In genomic region chr7:157220916-157221569, GRCh38 we compare ENCODE assay signal across 25 cellular contexts.
"Had no signal": no experiment of that assay in that cellular context is flagged by ENCODE, and none has a peak within 500 bp of the region (broad histone marks: within the 10 kb centered on the region; RNA-seq: fewer than 3 reads in every experiment).

No MANE protein-coding gene starts in this region.

- ATAC-seq: activated CD8-positive, alpha-beta memory T cell treated with anti-CD3 and anti-CD28 coated beads, Interleukin-2, amount 10 ng/mL, durations not matched to agents 7 days and 5 days; activated T-cell treated with anti-CD3 and anti-CD28 coated beads, Interleukin-2, amount 50 U/mL, for 4 hours; activated T-helper 17 cell treated with anti-CD3 and anti-CD28 coated beads, Interleukin-2, amount 50 U/mL, for 72 hours; PC-3; T-helper 17 cell had no signal

- H3K27ac Mint-ChIP-seq: activated CD8-positive, alpha-beta memory T cell treated with anti-CD3 and anti-CD28 coated beads, Interleukin-2, amount 10 ng/mL, durations not matched to agents 7 days and 5 days; activated naive CD4-positive, alpha-beta T cell treated with anti-CD3 and anti-CD28 coated beads, Interleukin-2, amount 10 ng/mL, durations not matched to agents 7 days and 5 days; activated naive CD8-positive, alpha-beta T cell treated with anti-CD3 and anti-CD28 coated beads for 36 hours; activated T-helper 17 cell treated with anti-CD3 and anti-CD28 coated beads, Interleukin-2, amount 50 U/mL, for 72 hours had no signal

- H3K27me3 Mint-ChIP-seq: activated CD8-positive, alpha-beta memory T cell treated with anti-CD3 and anti-CD28 coated beads, Interleukin-2, amount 10 ng/mL, durations not matched to agents 7 days and 5 days; activated naive CD4-positive, alpha-beta T cell treated with anti-CD3 and anti-CD28 coated beads, Interleukin-2, amount 10 ng/mL, durations not matched to agents 7 days and 5 days; activated naive CD8-positive, alpha-beta T cell treated with anti-CD3 and anti-CD28 coated beads for 36 hours; activated T-helper 17 cell treated with anti-CD3 and anti-CD28 coated beads, Interleukin-2, amount 50 U/mL, for 72 hours; IgD-negative memory B cell; T-helper 17 cell had no signal

- H3K4me2 ChIP-seq: KMS-11 had no signal

- H3K9me3 ChIP-seq: MG63 had no signal

- H3K4me3 Mint-ChIP-seq: activated CD8-positive, alpha-beta memory T cell treated with anti-CD3 and anti-CD28 coated beads, Interleukin-2, amount 10 ng/mL, durations not matched to agents 7 days and 5 days; activated naive CD4-positive, alpha-beta T cell treated with anti-CD3 and anti-CD28 coated beads, Interleukin-2, amount 10 ng/mL, durations not matched to agents 7 days and 5 days; activated naive CD8-positive, alpha-beta T cell treated with anti-CD3 and anti-CD28 coated beads for 36 hours; activated T-cell treated with anti-CD3 and anti-CD28 coated beads, Interleukin-2, amount 50 U/mL, for 4 hours; activated T-helper 17 cell treated with anti-CD3 and anti-CD28 coated beads, Interleukin-2, amount 50 U/mL, for 72 hours; IgD-negative memory B cell; T-helper 17 cell had no signal

- H3K9ac ChIP-seq: KMS-11 had no signal

- DNase-seq: activated CD4-positive, alpha-beta T cell treated with anti-CD3 and anti-CD28 coated beads, Interleukin-2, amount 50 U/mL, for 48 hours; activated CD4-positive, CD25-positive, alpha-beta regulatory T cell; activated CD8-positive, alpha-beta memory T cell treated with anti-CD3 and anti-CD28 coated beads, Interleukin-2, amount 10 ng/mL, durations not matched to agents 7 days and 5 days; activated gamma-delta T cell; activated naive CD4-positive, alpha-beta T cell treated with anti-CD3 and anti-CD28 coated beads, Interleukin-2, amount 10 ng/mL, durations not matched to agents 7 days and 5 days; activated naive CD8-positive, alpha-beta T cell treated with anti-CD3 and anti-CD28 coated beads for 36 hours; activated T-cell treated with anti-CD3 and anti-CD28 coated beads, Interleukin-2, amount 50 U/mL, for 4 hours; brain microvascular endothelial cell; MG63; NCI-H1105; NCI-H1436; NCI-H1694 treated with DMSO at 0.1 percent for 48 hours; NCI-H2029 treated with DMSO at 0.1 percent for 48 hours; NCI-H345; NCI-H510A; NCI-H526 treated with DMSO at 0.1 percent for 48 hours; NCI-H82; PC-3; SIG-M5; T-helper 17 cell; T-helper 9 cell had no signal

- H3K9me3 Mint-ChIP-seq: activated naive CD4-positive, alpha-beta T cell treated with anti-CD3 and anti-CD28 coated beads, Interleukin-2, amount 10 ng/mL, durations not matched to agents 7 days and 5 days; activated naive CD8-positive, alpha-beta T cell treated with anti-CD3 and anti-CD28 coated beads for 36 hours; activated T-cell treated with anti-CD3 and anti-CD28 coated beads, Interleukin-2, amount 50 U/mL, for 4 hours; activated T-helper 17 cell treated with anti-CD3 and anti-CD28 coated beads, Interleukin-2, amount 50 U/mL, for 72 hours; IgD-negative memory B cell had no signal

- H3K27me3 ChIP-seq: brain microvascular endothelial cell, cardiac muscle cell, MG63 had no signal

- H3K27ac ChIP-seq: brain microvascular endothelial cell, cardiac muscle cell, KMS-11 had no signal

- H3K4me3 ChIP-seq: cardiac muscle cell, MG63 had no signal

- H3K4me1 Mint-ChIP-seq: activated CD8-positive, alpha-beta memory T cell treated with anti-CD3 and anti-CD28 coated beads, Interleukin-2, amount 10 ng/mL, durations not matched to agents 7 days and 5 days; activated naive CD4-positive, alpha-beta T cell treated with anti-CD3 and anti-CD28 coated beads, Interleukin-2, amount 10 ng/mL, durations not matched to agents 7 days and 5 days; activated naive CD8-positive, alpha-beta T cell treated with anti-CD3 and anti-CD28 coated beads for 36 hours; activated T-helper 17 cell treated with anti-CD3 and anti-CD28 coated beads, Interleukin-2, amount 50 U/mL, for 72 hours; T-helper 17 cell had no signal
